Comparison of ENCODE assay signal across 8 cellular contexts in genomic region chr7:24381919-24382505, GRCh38.
DNase-seq lines count a peak whose midpoint lies in the region; ATAC-seq lines count a peak whose summit lies in the region.

No MANE protein-coding gene starts in this region.

- H3K4me1 Mint-ChIP-seq in activated naive CD8-positive, alpha-beta T cell treated with anti-CD3 and anti-CD28 coated beads, Interleukin-2, amount 10 ng/mL, durations not matched to agents 7 days and 5 days = no peaks in the 10 kb centered on the region
- no peaks in the 10 kb centered on the region for H3K4me1 Mint-ChIP-seq in activated naive CD8-positive, alpha-beta T cell treated with anti-CD3 and anti-CD28 coated beads, Interleukin-2, amount 50 U/mL, for 24 hours

- no peaks in the 10 kb centered on the region for H3K36me3 ChIP-seq in SJCRH30

- peaks cover 23% of the 10 kb centered on the region for H3K4me1 ChIP-seq in SJCRH30

- no peak overlapping the region for H3K27ac ChIP-seq in SJCRH30

- no peak overlapping the region for H3K4me3 Mint-ChIP-seq in activated naive CD8-positive, alpha-beta T cell treated with anti-CD3 and anti-CD28 coated beads, Interleukin-2, amount 10 ng/mL, durations not matched to agents 7 days and 5 days
- no peak overlapping the region for H3K4me3 Mint-ChIP-seq in activated naive CD8-positive, alpha-beta T cell treated with anti-CD3 and anti-CD28 coated beads, Interleukin-2, amount 50 U/mL, for 24 hours

- H3K27me3 Mint-ChIP-seq in activated naive CD8-positive, alpha-beta T cell treated with anti-CD3 and anti-CD28 coated beads, Interleukin-2, amount 10 ng/mL, durations not matched to agents 7 days and 5 days = peaks cover 5% of the 10 kb centered on the region
- H3K27me3 Mint-ChIP-seq in activated naive CD8-positive, alpha-beta T cell treated with anti-CD3 and anti-CD28 coated beads, Interleukin-2, amount 50 U/mL, for 24 hours = no peaks in the 10 kb centered on the region

- H3K36me3 Mint-ChIP-seq in activated naive CD8-positive, alpha-beta T cell treated with anti-CD3 and anti-CD28 coated beads, Interleukin-2, amount 10 ng/mL, durations not matched to agents 7 days and 5 days = no peaks in the 10 kb centered on the region
- no peaks in the 10 kb centered on the region for H3K36me3 Mint-ChIP-seq in activated naive CD8-positive, alpha-beta T cell treated with anti-CD3 and anti-CD28 coated beads, Interleukin-2, amount 50 U/mL, for 24 hours (ENCODE audit: low read depth)

- POLR2A ChIA-PET in activated naive CD8-positive, alpha-beta T cell treated with anti-CD3 and anti-CD28 coated beads, Interleukin-2, amount 10 ng/mL, durations not matched to agents 7 days and 5 days (lab: Charles Lee) = no interaction called here

- peak; percentile 50 for ATAC-seq in activated naive CD8-positive, alpha-beta T cell treated with anti-CD3 and anti-CD28 coated beads, Interleukin-2, amount 10 ng/mL, durations not matched to agents 7 days and 5 days (ENCODE audit: low read depth)
- ATAC-seq in activated naive CD8-positive, alpha-beta T cell treated with anti-CD3 and anti-CD28 coated beads, Interleukin-2, amount 50 U/mL, for 24 hours = no peak
- ATAC-seq in HG03103 (IDR thresholded peaks at IDR 0.05; ENCODE audit: low read depth, unreplicated experiment) (peak; percentile 77), left colon (peak; percentile 62), HG02970 (IDR thresholded peaks at IDR 0.05; ENCODE audit: low FRiP score, unreplicated experiment) (no peak)

- intact Hi-C loops in left colon (cut with DNase I, micrococcal nuclease) = no loop called here

- no peaks in the 10 kb centered on the region for H3K9me3 Mint-ChIP-seq in activated naive CD8-positive, alpha-beta T cell treated with anti-CD3 and anti-CD28 coated beads, Interleukin-2, amount 10 ng/mL, durations not matched to agents 7 days and 5 days
- no peaks in the 10 kb centered on the region for H3K9me3 Mint-ChIP-seq in activated naive CD8-positive, alpha-beta T cell treated with anti-CD3 and anti-CD28 coated beads, Interleukin-2, amount 50 U/mL, for 24 hours

- 0 out of 2 replicates have a peak, but pooled peaks cover 3% of the 10 kb centered on the region for H3K9me3 ChIP-seq in SJCRH30 (replicated peaks)

- no peak overlapping the region for H3K27ac Mint-ChIP-seq in activated naive CD8-positive, alpha-beta T cell treated with anti-CD3 and anti-CD28 coated beads, Interleukin-2, amount 10 ng/mL, durations not matched to agents 7 days and 5 days
- no peak overlapping the region for H3K27ac Mint-ChIP-seq in activated naive CD8-positive, alpha-beta T cell treated with anti-CD3 and anti-CD28 coated beads, Interleukin-2, amount 50 U/mL, for 24 hours

- no peaks in the 10 kb centered on the region; the same call in 1 of the 2 replicates for H3K27me3 ChIP-seq in SJCRH30

- no peak for DNase-seq in activated naive CD8-positive, alpha-beta T cell treated with anti-CD3 and anti-CD28 coated beads, Interleukin-2, amount 10 ng/mL, durations not matched to agents 7 days and 5 days
- no peak for DNase-seq in activated naive CD8-positive, alpha-beta T cell treated with anti-CD3 and anti-CD28 coated beads, Interleukin-2, amount 50 U/mL, for 24 hours
- DNase-seq in SJCRH30 (peak; percentile 40 to 71), left colon (no peak), ecto neural progenitor cell (ENCODE audit: low spot score) (no peak), MV-4-11 (lab: John Stamatoyannopoulos, UW) (no peak)

- H3K4me3 ChIP-seq in SJCRH30 = no peak overlapping the region

Comparison
In these comparisons a context has a peak if more than half of its experiments do, and no peak if none do; other contexts are left out.
1. ATAC-seq: peak in activated naive CD8-positive, alpha-beta T cell treated with anti-CD3 and anti-CD28 coated beads, Interleukin-2, amount 10 ng/mL, durations not matched to agents 7 days and 5 days (single experiment), HG03103 (single experiment) and left colon (single experiment); none in activated naive CD8-positive, alpha-beta T cell treated with anti-CD3 and anti-CD28 coated beads, Interleukin-2, amount 50 U/mL, for 24 hours (single experiment) and HG02970 (single experiment).
2. DNase-seq: peak in SJCRH30 (2 of 2); none in activated naive CD8-positive, alpha-beta T cell treated with anti-CD3 and anti-CD28 coated beads, Interleukin-2, amount 10 ng/mL, durations not matched to agents 7 days and 5 days (single experiment), activated naive CD8-positive, alpha-beta T cell treated with anti-CD3 and anti-CD28 coated beads, Interleukin-2, amount 50 U/mL, for 24 hours (single experiment), left colon (0 of 2), ecto neural progenitor cell (single experiment) and MV-4-11 (single experiment).